ENCODE assay signal across 13 cellular contexts in genomic region chr21:39088831-39089380, GRCh38.
DNase-seq lines count a peak whose midpoint lies in the region; FAIRE-seq and TF ChIP-seq lines count a peak whose summit lies in the region.
"Had no signal": no experiment of that assay in that cellular context is flagged by ENCODE, and none has a peak within 500 bp of the region (broad histone marks: within the 10 kb centered on the region; RNA-seq: fewer than 3 reads in every experiment).

No MANE protein-coding gene starts in this region.

- no peak overlapping the region for H3K9ac ChIP-seq in keratinocyte (ENCODE audit: control insufficient read depth, extremely low read depth, insufficient read depth, low read length)

- no peaks in the 10 kb centered on the region for H3K79me2 ChIP-seq in keratinocyte (ENCODE audit: control insufficient read depth, insufficient read depth, low read length)

- TF ChIP-seq CTCF in brain (conservative IDR thresholded peaks at IDR 0.05) (no peak), keratinocyte (optimal IDR thresholded peaks at IDR 0.05 in 1 of 3, IDR thresholded peaks at IDR 0.05 in 1 of 3, conservative IDR thresholded peaks at IDR 0.05 in 1 of 3; ENCODE audit: extremely low read depth in 1 of 3, insufficient read depth in 2 of 3, low read length in 3 of 3) (peak in 1 of 3 experiments; percentile 29)

- H4K20me1 ChIP-seq in keratinocyte (ENCODE audit: control insufficient read depth, extremely low read depth, insufficient read depth, low read length) = no peaks in the 10 kb centered on the region

- H3K4me3 ChIP-seq in keratinocyte (ENCODE audit: control insufficient read depth in 2 of 3, extremely low read depth in 1 of 3, insufficient read depth in 2 of 3, low read depth in 1 of 3, low read length in 3 of 3) = no peak overlapping the region

- H3K27ac Mint-ChIP-seq in brain = peak overlapping the region in 3 of 5 experiments; percentile 18 to 48 (median 32)

- peaks cover 4% of the 10 kb centered on the region for H3K4me1 ChIP-seq in keratinocyte (ENCODE audit: control insufficient read depth, extremely low read depth, insufficient read depth, low read length)

- no peaks in the 10 kb centered on the region for H3K36me3 ChIP-seq in keratinocyte (ENCODE audit: control insufficient read depth in 2 of 2, extremely low read depth in 1 of 2, insufficient read depth in 2 of 2, low read length in 2 of 2)

- TF ChIP-seq EP300 in Ishikawa (IDR thresholded peaks at IDR 0.05; ENCODE audit: borderline replicate concordance) = no peak

- H3K36me3 Mint-ChIP-seq in brain = peaks cover 3% of the 10 kb centered on the region

- no peaks in the 10 kb centered on the region for H3K9me1 ChIP-seq in keratinocyte (ENCODE audit: control insufficient read depth, extremely low read depth, insufficient read depth, low read length)

- no peak overlapping the region for H2AFZ ChIP-seq in keratinocyte (ENCODE audit: control insufficient read depth, low read length)

- H3K4me1 Mint-ChIP-seq in brain = peaks cover 23% of the 10 kb centered on the region

- no peaks in the 10 kb centered on the region for H3K27me3 ChIP-seq in keratinocyte (ENCODE audit: control insufficient read depth, extremely low read depth, insufficient read depth, low read length)

- dilution Hi-C loops in keratinocyte (cut with MboI; ENCODE audit: extremely low pct_ligation_motif_present, low sequenced_read_pairs) = no loop called here

- no peak overlapping the region for H3K4me2 ChIP-seq in keratinocyte (ENCODE audit: control insufficient read depth, extremely low read depth, insufficient read depth, low read depth, low read length)

- TF ChIP-seq RAD21 in Ishikawa (IDR thresholded peaks at IDR 0.05; ENCODE audit: low read depth) = peak; percentile 61; the same call in 1 of the 2 replicates

- peaks cover 0 to 12% (median 0%) of the 10 kb centered on the region in 5 experiments for H3K9me3 Mint-ChIP-seq in brain

- no peak overlapping the region for H3K4me3 Mint-ChIP-seq in brain

- H3K9me3 ChIP-seq in keratinocyte (ENCODE audit: control insufficient read depth, low read depth, low read length) = no peaks in the 10 kb centered on the region

- DNase-seq in AG08396 (ENCODE audit: low spot score) = peak; percentile 72
- DNase-seq in keratinocyte (ENCODE audit: low read depth, low spot score) = no peak
- no peak for DNase-seq in NCI-H510A (lab: John Stamatoyannopoulos, UW)
- DNase-seq in DMS153 (lab: John Stamatoyannopoulos, UW) = no peak
- no peak for DNase-seq in SHP77 (lab: John Stamatoyannopoulos, UW)
- no peak for DNase-seq in activated CD4-positive, alpha-beta T cell treated with anti-CD3 and anti-CD28 coated beads, Interleukin-2, amount 50 U/mL, for 48 hours
- DNase-seq: activated naive CD4-positive, alpha-beta T cell treated with Interleukin-2 at 50 U/mL for 16 hours; COR-L47; NCI-H2081; posterior cingulate gyrus; stimulated activated naive CD4-positive, alpha-beta T cell had no signal

- no peak overlapping the region for H3K27ac ChIP-seq in keratinocyte (ENCODE audit: control insufficient read depth, insufficient read depth, low read length)

- FAIRE-seq in keratinocyte (lab: Jason Lieb, UNC) = peak; percentile 58

- peaks cover 3% of the 10 kb centered on the region for H3K27me3 Mint-ChIP-seq in brain

TF ChIP-seq in Ishikawa, 13 proteins besides CTCF, POLR2A, EP300 and RAD21:
- TF ChIP-seq USF1 (IDR thresholded peaks at IDR 0.05) (no peak), CEBPB (IDR thresholded peaks at IDR 0.05) (no peak)
